ENCODE assay signal across 21 cellular contexts in genomic region chrX:94288325-94288724, GRCh38.
DNase-seq lines count a peak whose midpoint lies in the region; ATAC-seq and TF ChIP-seq lines count a peak whose summit lies in the region.
"Had no signal": no experiment of that assay in that cellular context is flagged by ENCODE, and none has a peak within 500 bp of the region (broad histone marks: within the 10 kb centered on the region; RNA-seq: fewer than 3 reads in every experiment).

No MANE protein-coding gene starts in this region.

- intact Hi-C loops in Right ventricle myocardium inferior (cut with DNase I): no loop called here

- TF ChIP-seq CTCF in C4-2B (conservative IDR thresholded peaks at IDR 0.05): peak; percentile 55

- H3K27ac ChIP-seq in C4-2B: no peak overlapping the region
- H3K27ac ChIP-seq in HUES48 (ENCODE audit: low read depth, low read length): peak overlapping the region; percentile 70
- H3K27ac ChIP-seq in iPS-18a (ENCODE audit: low read length): peak overlapping the region; percentile 72
- H3K27ac ChIP-seq: BLaER1 had no signal

- peaks cover 17% of the 10 kb centered on the region for H3K9me3 ChIP-seq in HUES48 (ENCODE audit: control insufficient read depth, insufficient read depth, low read length)
- H3K9me3 ChIP-seq in iPS-18a (ENCODE audit: control insufficient read depth, low read depth, low read length): peaks cover 3% of the 10 kb centered on the region
- H3K9me3 ChIP-seq: HAP-1 had no signal

- ATAC-seq in GM21786 (IDR thresholded peaks at IDR 0.05; ENCODE audit: unreplicated experiment) (no peak), Right ventricle myocardium inferior (no peak), GM18520 (IDR thresholded peaks at IDR 0.05; ENCODE audit: unreplicated experiment) (no peak)
- ATAC-seq: stimulated activated effector memory CD8-positive, alpha-beta T cell treated with anti-CD3 and anti-CD28 coated beads, Interleukin-12 subunit alpha, Interleukin-12 subunit beta, amount 100 ng/mL, for 72 hours had no signal

- H3K9ac ChIP-seq in HUES48 (ENCODE audit: low read depth, low read length): no peak overlapping the region
- no peak overlapping the region for H3K9ac ChIP-seq in iPS-18a (ENCODE audit: low read length)
- H3K9ac ChIP-seq: BLaER1 had no signal

- H3K4me1 ChIP-seq in HUES48 (ENCODE audit: control insufficient read depth, insufficient read depth, low read length) (peaks cover 23% of the 10 kb centered on the region), iPS-18a (ENCODE audit: control insufficient read depth, low read depth, low read length) (peaks cover 23% of the 10 kb centered on the region)
- H3K4me1 ChIP-seq: HAP-1 had no signal

- H3K4me3 ChIP-seq in HUES48 (ENCODE audit: low read depth, low read length) (peak overlapping the region; percentile 31; the same call in 1 of the 2 replicates), iPS-18a (ENCODE audit: low read length) (peak overlapping the region; percentile 25)
- H3K4me3 ChIP-seq: BLaER1, HAP-1 had no signal

- DNase-seq in RKO (ENCODE audit: low spot score) (peak; percentile 32), NAMALWA (ENCODE audit: low spot score) (no peak), Right ventricle myocardium inferior (ENCODE audit: missing footprints) (no peak)
- DNase-seq: activated B cell treated with CpG ODN at 0.5 μM for 24 hours; caudate nucleus; DMS153; effector CD4-positive, alpha-beta T cell; glutamatergic neuron; mesenchymal stem cell; MV-4-11; NCI-H2081 treated with DMSO at 0.1 percent for 48 hours; NCI-H774; stimulated activated CD4-positive, alpha-beta T cell treated with anti-CD3 and anti-CD28 coated beads, Interleukin-12 subunit alpha, Interleukin-12 subunit beta, amount 100 ng/mL, for 4 hours had no signal

- H3K27me3 ChIP-seq in HUES48 (ENCODE audit: control insufficient read depth, insufficient read depth, low read length): no peaks in the 10 kb centered on the region
- no peaks in the 10 kb centered on the region for H3K27me3 ChIP-seq in iPS-18a (ENCODE audit: control insufficient read depth, insufficient read depth, low read length)

- no peaks in the 10 kb centered on the region for H3K36me3 ChIP-seq in HUES48 (ENCODE audit: control insufficient read depth, insufficient read depth, low read length)
- H3K36me3 ChIP-seq in iPS-18a (ENCODE audit: control insufficient read depth, low read depth, low read length): no peaks in the 10 kb centered on the region
- H3K36me3 ChIP-seq: BLaER1, HAP-1 had no signal
